12 cellular contexts compared by ENCODE assay signal in the genomic region with DNA sequence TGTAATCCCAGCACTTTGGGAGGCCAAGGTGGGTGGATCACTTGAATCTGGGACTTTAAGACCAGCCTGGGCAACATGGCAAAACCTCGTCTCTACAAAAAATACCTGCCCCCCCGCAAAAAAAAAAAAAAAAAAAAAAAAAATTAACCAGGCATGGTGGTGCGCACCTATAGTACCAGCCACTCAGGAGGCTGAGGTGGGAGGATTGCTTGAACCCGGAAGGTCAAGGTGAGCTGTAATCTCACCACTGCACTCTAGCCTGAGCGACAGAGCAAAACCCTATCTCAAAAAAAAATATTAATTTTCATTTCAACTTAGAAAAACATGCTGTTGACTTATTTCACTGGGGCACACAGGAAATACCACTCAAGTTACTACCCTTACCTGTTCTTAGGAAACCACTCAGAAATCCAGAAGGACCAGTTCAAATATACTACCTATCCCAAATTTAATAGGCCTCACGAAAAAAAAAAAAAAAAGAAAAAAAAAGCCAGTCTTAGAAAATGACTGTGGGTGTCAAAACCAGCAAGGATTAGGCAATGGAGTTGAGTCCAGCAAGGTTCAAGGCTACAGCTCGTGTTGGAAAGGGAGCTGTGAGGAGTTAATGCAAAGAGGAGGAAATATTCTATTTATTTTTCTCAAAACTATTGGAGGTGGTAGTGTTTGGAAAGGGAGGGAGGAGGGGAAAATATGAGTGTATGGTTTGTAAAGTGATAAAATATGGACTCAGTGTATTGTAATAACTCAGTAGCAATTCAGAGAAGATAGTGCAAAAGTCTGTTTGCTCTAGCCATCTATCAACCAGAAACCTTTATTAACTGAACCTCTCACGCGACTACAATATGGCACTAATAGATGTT. TPM values are rescaled to one million over a fixed set of nuclear protein-coding genes. Genes with fewer than 3 reads are reported as not detected.
DNase-seq lines count a peak whose midpoint lies in the region; ATAC-seq, FAIRE-seq and TF ChIP-seq lines count a peak whose summit lies in the region.
"Had no signal": no experiment of that assay in that cellular context is flagged by ENCODE, and none has a peak within 500 bp of the region (broad histone marks: within the 10 kb centered on the region; RNA-seq: fewer than 3 reads in every experiment).

No MANE protein-coding gene starts in this region.

- in situ Hi-C loops in HepG2 (cut with HindIII; ENCODE audit: extremely low pct_ligation_motif_present, low pct_unique_long_range_greater_than_20kb): no loop called here

- intact Hi-C loops in HepG2 (cut with micrococcal nuclease; ENCODE audit: unreplicated experiment): no loop called here

- H3K79me2 ChIP-seq in HepG2 (ENCODE audit: insufficient read depth, low read length): peaks cover 3% of the 10 kb centered on the region

- H3K4me2 ChIP-seq in HepG2 (ENCODE audit: low read depth, low read length): peak overlapping the region; percentile 85

- CTCF ChIA-PET in HepG2 (lab: Yijun Ruan, JAX; ENCODE audit: low intra/inter-chr PET ratio, low total read pairs): interaction anchor here (1.5 kb wide), 1 partner anchor 36 kb away, joined by 3 read pairs; no protein-coding TSS in a partner anchor

- H3K36me3 ChIP-seq in HepG2 (replicated peaks in 1 of 2; ENCODE audit: control insufficient read depth in 1 of 2, insufficient read depth in 2 of 2, low read length in 2 of 2) (no peaks in the 10 kb centered on the region), stomach smooth muscle (ENCODE audit: control insufficient read depth in 2 of 2, insufficient read depth in 2 of 2, low read length in 2 of 2) (no peaks in the 10 kb centered on the region)

- H3K9me3 ChIP-seq in HepG2 (ENCODE audit: low read length) (no peaks in the 10 kb centered on the region), stomach smooth muscle (ENCODE audit: control insufficient read depth in 2 of 2, low read length in 2 of 2) (no peaks in the 10 kb centered on the region)

- H2AFZ ChIP-seq in HepG2 (ENCODE audit: low read length): no peak overlapping the region

- H3K4me1 ChIP-seq in HepG2 (ENCODE audit: insufficient read depth, low read length) (peaks cover 82% of the 10 kb centered on the region), stomach smooth muscle (ENCODE audit: control insufficient read depth, insufficient read depth, low read length) (peaks cover 39% of the 10 kb centered on the region)

- H3K27ac ChIP-seq in HepG2 (ENCODE audit: extremely low read length, insufficient read depth, low read length) (peak overlapping the region; percentile 92), stomach smooth muscle (ENCODE audit: low read length) (peak overlapping the region; percentile 95)

- peak; percentile 55 to 95; a peak in 3 of 4 replicates for TF ChIP-seq EP300 in HepG2 (IDR thresholded peaks at IDR 0.05; ENCODE audit: low read depth in 2 of 2, low read length in 2 of 2)
- peak; percentile 63; the same call in 1 of the 2 replicates for TF ChIP-seq EP300 in HepG2 (CRISPR knock-in tag; IDR thresholded peaks at IDR 0.05; ENCODE audit: borderline replicate concordance)

- peak; percentile 90 for FAIRE-seq in HepG2 (lab: Jason Lieb, UNC)

- H4K20me1 ChIP-seq in HepG2 (ENCODE audit: insufficient read depth, low read length): no peaks in the 10 kb centered on the region

- TF ChIP-seq RAD21 in HepG2 (CRISPR knock-in tag; IDR thresholded peaks at IDR 0.05): no peak

- peak overlapping the region; percentile 85 for H3K9ac ChIP-seq in HepG2 (ENCODE audit: insufficient read depth, low read depth, low read length)
- peak overlapping the region in 1 of 2 donors; percentile 25 for H3K9ac ChIP-seq in stomach smooth muscle (ENCODE audit: low read length in 2 of 2)

- TF ChIP-seq POLR2A in HepG2 (IDR thresholded peaks at IDR 0.05; ENCODE audit: insufficient read depth in 1 of 2, low read depth in 2 of 2, low read length in 2 of 2): no peak

- no TSS peak for BruUV-seq in HepG2 (replicated peaks; lab: Mats Ljungman, UMichigan)

- ATAC-seq in HepG2 (peak; percentile 9; the same call in 2 of the 3 replicates), HG03139 (IDR thresholded peaks at IDR 0.05; ENCODE audit: unreplicated experiment) (no peak)

- peak; percentile 22 for DNase-seq in SIG-M5 treated with dmso at 0.1 percent for 504 hours (lab: John Stamatoyannopoulos, UW; ENCODE audit: unreplicated experiment)
- DNase-seq in SIG-M5 (lab: John Stamatoyannopoulos, UW): no peak
- peak; percentile 42 to 66 for DNase-seq in cardiac fibroblast (ENCODE audit: low read depth in 2 of 2)
- DNase-seq in HepG2 (ENCODE audit: low spot score): peak; percentile 92
- no peak for DNase-seq in HuH-7 (ENCODE audit: low spot score)
- no peak for DNase-seq in NCI-H345 treated with DMSO at 0.1 percent for 48 hours (lab: John Stamatoyannopoulos, UW; ENCODE audit: unreplicated experiment)
- DNase-seq: 8988T; activated CD4-positive, CD25-positive, alpha-beta regulatory T cell; erythroblast; NCI-H2029 treated with DMSO at 0.1 percent for 48 hours had no signal

- no peak overlapping the region for H3K4me3 ChIP-seq in cardiac fibroblast (replicated peaks in 1 of 2; ENCODE audit: low read depth in 2 of 2, low read length in 2 of 2)
- H3K4me3 ChIP-seq in HepG2 (replicated peaks in 1 of 3; ENCODE audit: insufficient read depth in 1 of 3, low read depth in 2 of 3, low read length in 3 of 3): peak overlapping the region; percentile 58 to 71 (median 62); a peak in 5 of 6 replicates
- H3K4me3 ChIP-seq in stomach smooth muscle (ENCODE audit: low read length in 2 of 2): no peak overlapping the region

- no peak for TF ChIP-seq CTCF in cardiac fibroblast (IDR thresholded peaks at IDR 0.05; ENCODE audit: low read depth, low read length)
- TF ChIP-seq CTCF in HepG2 (CRISPR knock-in tag; IDR thresholded peaks at IDR 0.05): no peak

- WGBS in HepG2 (ENCODE audit: low lambda C conversion rate): 41% methylated on average over 9 of the region's 9 CpGs

- POLR2A ChIA-PET in HepG2 (lab: Yijun Ruan, JAX): interaction anchor here (0.6 to 5.8 kb wide), 19 partner anchors 8 to 150 kb away, joined by 3 to 107 read pairs (median 9); a partner anchor contains a TSS

- no peaks in the 10 kb centered on the region for H3K27me3 ChIP-seq in HepG2 (ENCODE audit: control insufficient read depth in 1 of 2, insufficient read depth in 2 of 2, low read length in 2 of 2)
- H3K27me3 ChIP-seq in stomach smooth muscle (ENCODE audit: control insufficient read depth in 1 of 2, insufficient read depth in 2 of 2, low read length in 2 of 2): no peaks in the 10 kb centered on the region

TF ChIP-seq in HepG2, 621 proteins besides CTCF, POLR2A, EP300 and RAD21 (continues in another document):
- TF ChIP-seq CEBPB (IDR thresholded peaks at IDR 0.05; ENCODE audit: borderline replicate concordance, low read depth, low read length): peak; percentile 96
- TF ChIP-seq, protein P1, sequence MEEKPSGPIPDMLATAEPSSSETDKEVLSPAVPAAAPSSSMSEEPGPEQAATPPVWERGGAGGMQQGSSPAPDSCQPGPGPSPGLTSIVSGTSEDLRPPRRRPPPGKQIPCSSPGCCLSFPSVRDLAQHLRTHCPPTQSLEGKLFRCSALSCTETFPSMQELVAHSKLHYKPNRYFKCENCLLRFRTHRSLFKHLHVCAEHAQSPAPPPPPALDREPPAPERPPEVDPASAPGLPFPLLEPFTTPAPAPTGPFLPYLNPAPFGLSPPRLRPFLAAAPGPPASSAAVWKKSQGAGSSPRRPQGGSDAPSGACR (CRISPR knock-in tag; IDR thresholded peaks at IDR 0.05): 0 out of 2 replicates have a peak, but pooled peaks have one; percentile 69
- no peak for TF ChIP-seq ZKSCAN1 (IDR thresholded peaks at IDR 0.05; ENCODE audit: low read length)
- no peak for TF ChIP-seq HOXA9 (CRISPR knock-in tag; IDR thresholded peaks at IDR 0.05; ENCODE audit: borderline replicate concordance)
- TF ChIP-seq, protein P2, sequence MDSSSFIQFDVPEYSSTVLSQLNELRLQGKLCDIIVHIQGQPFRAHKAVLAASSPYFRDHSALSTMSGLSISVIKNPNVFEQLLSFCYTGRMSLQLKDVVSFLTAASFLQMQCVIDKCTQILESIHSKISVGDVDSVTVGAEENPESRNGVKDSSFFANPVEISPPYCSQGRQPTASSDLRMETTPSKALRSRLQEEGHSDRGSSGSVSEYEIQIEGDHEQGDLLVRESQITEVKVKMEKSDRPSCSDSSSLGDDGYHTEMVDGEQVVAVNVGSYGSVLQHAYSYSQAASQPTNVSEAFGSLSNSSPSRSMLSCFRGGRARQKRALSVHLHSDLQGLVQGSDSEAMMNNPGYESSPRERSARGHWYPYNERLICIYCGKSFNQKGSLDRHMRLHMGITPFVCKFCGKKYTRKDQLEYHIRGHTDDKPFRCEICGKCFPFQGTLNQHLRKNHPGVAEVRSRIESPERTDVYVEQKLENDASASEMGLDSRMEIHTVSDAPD (CRISPR knock-in tag; IDR thresholded peaks at IDR 0.05): peak; percentile 64; the same call in 1 of the 2 replicates

RNA-seq across cellular contexts. Expression of a gene that starts 33.9 kb away (rescaled TPM):
- 19.1 and 29.4 TPM in 2 replicates for total RNA-seq in HepG2 (2016; rRNA removed; fragmentation: Illumina TruSeq; extraction: Trizol)
- total RNA-seq in HepG2 (2016; cell fraction: cytosol; rRNA removed; fragmentation: Illumina TruSeq; extraction: Trizol; ENCODE audit: low read depth): 13.7 and 14.9 TPM in 2 replicates
- total RNA-seq in HepG2 (2016; cell fraction: insoluble cytoplasmic fraction; rRNA removed; fragmentation: Illumina TruSeq; extraction: Trizol): 14.8 and 30.7 TPM in 2 replicates
- total RNA-seq in HepG2 (2016; cell fraction: membrane; rRNA removed; fragmentation: Illumina TruSeq; extraction: Trizol): 28.0 and 32.4 TPM in 2 replicates
- total RNA-seq in HepG2 (2016; cell fraction: nucleus; rRNA removed; fragmentation: Illumina TruSeq; extraction: Trizol): 29.7 and 34.7 TPM in 2 replicates
- polyA plus RNA-seq in HepG2 (2011; rRNA removed): 117 and 149 TPM in 2 replicates
- polyA plus RNA-seq in HepG2 (2011; cell fraction: cytosol; rRNA removed): 60.3 and 76.2 TPM in 2 replicates
- 145 and 149 TPM in 2 replicates for polyA plus RNA-seq in HepG2 (2011; cell fraction: nucleus; rRNA removed)
- 142 and 149 TPM in 2 replicates for polyA plus RNA-seq in HepG2 (2012)
- polyA plus RNA-seq in HepG2 (2016; cell fraction: cytosol; fragmentation: Illumina TruSeq; extraction: Trizol; ENCODE audit: low read depth): 3.1 and 3.3 TPM in 2 replicates
- polyA plus RNA-seq in HepG2 (2016; cell fraction: insoluble cytoplasmic fraction; fragmentation: Illumina TruSeq; extraction: Trizol; ENCODE audit: low read depth): 15.9 and 19.2 TPM in 2 replicates
- 7.9 and 8.1 TPM in 2 replicates for polyA plus RNA-seq in HepG2 (2016; cell fraction: membrane; fragmentation: Illumina TruSeq; extraction: Trizol; ENCODE audit: low read depth)
- 68.4 and 71.9 TPM in 2 replicates for polyA plus RNA-seq in HepG2 (2016; cell fraction: nucleus; fragmentation: Illumina TruSeq; extraction: Trizol; ENCODE audit: insufficient read depth, low read depth)
- 24.0 and 183 TPM in 2 replicates for polyA minus RNA-seq in HepG2 (2011; rRNA and poly(A)+ RNA removed; ENCODE audit: low replicate concordance)
- 66.0 and 82.3 TPM in 2 replicates for polyA minus RNA-seq in HepG2 (2011; cell fraction: cytosol; rRNA and poly(A)+ RNA removed)
- 45.6 and 58.6 TPM in 2 replicates for polyA minus RNA-seq in HepG2 (2011; cell fraction: nucleus; rRNA and poly(A)+ RNA removed)

Comparison
In these comparisons a context has a peak if more than half of its experiments do, and no peak if none do; other contexts are left out.
1. DNase-seq: peak in SIG-M5 treated with dmso at 0.1 percent for 504 hours (single experiment), cardiac fibroblast (2 of 2) and HepG2 (single experiment); none in SIG-M5 (single experiment), HuH-7 (single experiment) and NCI-H345 treated with DMSO at 0.1 percent for 48 hours (single experiment).
2. H3K4me3 ChIP-seq: peak in HepG2 (3 of 3); none in cardiac fibroblast (0 of 2) and stomach smooth muscle (0 of 2).